Comparison of ENCODE assay signal across 1 cellular context in the genomic region with DNA sequence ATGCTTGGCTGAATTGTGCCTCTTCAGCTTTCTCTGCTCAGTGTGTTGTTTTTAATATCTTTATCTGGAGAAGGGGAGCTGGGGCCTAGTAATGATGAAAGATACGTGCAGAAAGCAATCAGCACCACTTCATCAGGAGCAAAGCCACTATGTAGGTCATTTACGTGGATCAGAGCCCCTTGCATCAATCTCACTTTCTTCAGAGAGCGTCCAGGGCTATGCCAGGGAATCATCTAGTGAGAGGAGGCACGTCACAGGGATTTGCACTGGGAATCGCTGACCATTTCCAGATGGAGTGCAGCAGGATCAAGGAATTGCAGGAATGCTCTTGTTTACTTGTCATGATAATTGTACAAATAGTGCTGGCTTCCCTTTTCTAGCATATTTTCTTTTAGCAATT.
A peak's percentile ranks its signal among the peaks of the same experiment; 100 is the strongest.
TF ChIP-seq lines count a peak whose summit lies in the region.

No MANE protein-coding gene starts in this region.

TF ChIP-seq in H1, 55 proteins besides CTCF, POLR2A, EP300 and RAD21:
- TF ChIP-seq TEAD4 (IDR thresholded peaks at IDR 0.05; ENCODE audit: low read depth, low read length): 0 out of 2 replicates have a peak, but pooled peaks have one; percentile 39
- TF ChIP-seq GABPA (IDR thresholded peaks at IDR 0.05; ENCODE audit: borderline replicate concordance, insufficient read depth, low read length): no peak
